Comparison of ENCODE assay signal across 21 cellular contexts in the genomic region with DNA sequence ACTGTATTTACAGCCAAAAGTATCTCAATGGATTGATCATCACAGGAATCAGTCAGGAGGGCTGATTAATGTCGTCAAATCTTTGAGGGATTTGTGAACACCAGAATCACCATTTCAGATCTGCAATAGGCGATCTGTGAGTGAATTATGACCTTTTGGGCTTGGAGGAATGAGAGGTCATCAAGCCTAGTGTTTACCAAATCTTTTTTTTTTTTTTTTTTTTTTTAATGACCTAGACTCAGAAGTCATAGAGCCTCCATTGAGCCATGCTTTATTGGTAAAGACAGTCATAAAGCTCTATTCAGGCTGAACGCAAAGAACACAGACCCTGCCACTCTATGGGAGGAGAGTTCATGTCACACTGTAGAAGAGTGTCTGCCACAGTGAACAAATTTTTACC.
"Had no signal": no experiment of that assay in that cellular context is flagged by ENCODE, and none has a peak within 500 bp of the region (broad histone marks: within the 10 kb centered on the region; RNA-seq: fewer than 3 reads in every experiment).

No MANE protein-coding gene starts in this region.

- H3K4me2 ChIP-seq: neural progenitor cell had no signal

- H3K9ac ChIP-seq: neural progenitor cell had no signal

- H3K4me3 ChIP-seq: colonic mucosa, gastrocnemius medialis, neural progenitor cell, prostate gland, skin epidermis, spleen, testis, tibial artery had no signal

- FAIRE-seq: keratinocyte had no signal

- ATAC-seq: esophagus mucosa; gastrocnemius medialis; naive thymus-derived CD4-positive, alpha-beta T cell; right cardiac atrium; stimulated activated memory B cell treated with anti-CD40 and anti-IgM and Interleukin-4, amounts not matched to agents 10 μg/mL and 1 μg/mL and 100 μg/mL, for 72 hours; stimulated activated naive CD8-positive, alpha-beta T cell treated with anti-CD3 and anti-CD28 coated beads, Interleukin-15, Interleukin-2, amounts not matched to agents 100 U/mL and 50 U/mL, for 24 hours had no signal

- H3K4me1 ChIP-seq: colonic mucosa, gastrocnemius medialis, prostate gland, spleen, tibial artery had no signal

- H3K9me3 ChIP-seq: colonic mucosa, gastrocnemius medialis, prostate gland, spleen, testis, tibial artery had no signal

- H3K36me3 ChIP-seq: colonic mucosa, gastrocnemius medialis, neural progenitor cell, prostate gland, spleen, tibial artery had no signal

- H2AFZ ChIP-seq: neural progenitor cell had no signal

- DNase-seq: colonic mucosa; effector CD8-positive, alpha-beta T cell; endodermal cell; foreskin fibroblast; gastrocnemius medialis; mesenchymal stem cell; midbrain; naive thymus-derived CD4-positive, alpha-beta T cell; right cardiac atrium; spleen; stimulated activated CD4-positive, alpha-beta T cell treated with anti-CD3 and anti-CD28 coated beads, Interleukin-4, amount 100 ng/mL, for 4 hours; stimulated activated naive CD8-positive, alpha-beta T cell treated with anti-CD3 and anti-CD28 coated beads, Interleukin-15, Interleukin-2, amounts not matched to agents 100 U/mL and 50 U/mL, for 24 hours; substantia nigra; testis; tibial artery had no signal

- H3K27me3 ChIP-seq: colonic mucosa, gastrocnemius medialis, neural progenitor cell, testis, tibial artery had no signal

- H3K27ac ChIP-seq: colonic mucosa, gastrocnemius medialis, neural progenitor cell, prostate gland, skin epidermis, spleen, testis, tibial artery had no signal
